Comparison of ENCODE assay signal across 1 cellular context in the genomic region with DNA sequence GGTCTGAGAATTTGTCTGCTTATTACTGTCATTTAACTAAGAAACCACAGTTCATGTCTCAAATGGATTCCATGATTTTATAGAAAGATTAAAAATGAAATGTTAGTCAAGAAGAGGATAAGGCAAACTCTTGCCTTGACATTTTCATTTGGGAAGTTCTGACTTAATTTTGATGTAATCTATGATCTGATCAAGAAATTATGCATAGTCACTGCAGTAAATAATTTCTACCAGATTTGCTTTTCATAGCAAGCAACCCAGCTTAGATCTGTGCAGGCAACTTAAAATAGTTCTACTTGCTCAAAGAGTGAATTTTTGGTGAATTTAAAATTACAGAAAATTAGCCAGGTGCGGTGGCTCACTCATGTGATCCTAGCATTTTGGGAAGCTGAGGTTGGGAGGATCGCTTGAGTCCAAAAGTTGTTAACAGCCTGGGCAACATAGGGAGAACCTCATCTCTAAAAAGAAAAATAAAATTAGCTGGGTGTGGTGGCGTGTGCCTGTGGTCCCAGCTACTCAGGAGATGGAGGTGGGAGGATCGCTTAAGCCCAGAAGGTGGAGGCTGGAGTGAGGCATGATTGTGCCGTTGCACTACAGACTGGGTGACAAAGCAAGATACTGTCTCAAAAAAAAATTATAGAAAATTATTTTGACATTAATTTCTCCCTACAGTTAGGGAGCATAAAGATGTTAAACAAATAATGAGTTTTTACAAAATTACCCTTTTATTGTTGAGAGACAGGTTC.
TF ChIP-seq lines count a peak whose summit lies in the region.

No MANE protein-coding gene starts in this region.

TF ChIP-seq in SK-N-SH, 30 proteins besides CTCF, POLR2A, EP300 and RAD21 (continued from another document):
- TF ChIP-seq GABPA (IDR thresholded peaks at IDR 0.05; ENCODE audit: low read depth), result no peak
- TF ChIP-seq, protein P1, sequence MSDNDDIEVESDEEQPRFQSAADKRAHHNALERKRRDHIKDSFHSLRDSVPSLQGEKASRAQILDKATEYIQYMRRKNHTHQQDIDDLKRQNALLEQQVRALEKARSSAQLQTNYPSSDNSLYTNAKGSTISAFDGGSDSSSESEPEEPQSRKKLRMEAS (IDR thresholded peaks at IDR 0.05; ENCODE audit: low read depth), result no peak
- no peak for TF ChIP-seq TEAD4 (IDR thresholded peaks at IDR 0.05; ENCODE audit: borderline replicate concordance, insufficient read depth)
- TF ChIP-seq, protein P2, sequence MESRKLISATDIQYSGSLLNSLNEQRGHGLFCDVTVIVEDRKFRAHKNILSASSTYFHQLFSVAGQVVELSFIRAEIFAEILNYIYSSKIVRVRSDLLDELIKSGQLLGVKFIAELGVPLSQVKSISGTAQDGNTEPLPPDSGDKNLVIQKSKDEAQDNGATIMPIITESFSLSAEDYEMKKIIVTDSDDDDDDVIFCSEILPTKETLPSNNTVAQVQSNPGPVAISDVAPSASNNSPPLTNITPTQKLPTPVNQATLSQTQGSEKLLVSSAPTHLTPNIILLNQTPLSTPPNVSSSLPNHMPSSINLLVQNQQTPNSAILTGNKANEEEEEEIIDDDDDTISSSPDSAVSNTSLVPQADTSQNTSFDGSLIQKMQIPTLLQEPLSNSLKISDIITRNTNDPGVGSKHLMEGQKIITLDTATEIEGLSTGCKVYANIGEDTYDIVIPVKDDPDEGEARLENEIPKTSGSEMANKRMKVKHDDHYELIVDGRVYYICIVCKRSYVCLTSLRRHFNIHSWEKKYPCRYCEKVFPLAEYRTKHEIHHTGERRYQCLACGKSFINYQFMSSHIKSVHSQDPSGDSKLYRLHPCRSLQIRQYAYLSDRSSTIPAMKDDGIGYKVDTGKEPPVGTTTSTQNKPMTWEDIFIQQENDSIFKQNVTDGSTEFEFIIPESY (IDR thresholded peaks at IDR 0.05; ENCODE audit: borderline replicate concordance, low read depth), result no peak
- no peak for TF ChIP-seq RFX5 (IDR thresholded peaks at IDR 0.05; ENCODE audit: low read length)
- TF ChIP-seq JUND (IDR thresholded peaks at IDR 0.05), result peak; percentile 31; the same call in 1 of the 2 replicates
- TF ChIP-seq, protein P3, sequence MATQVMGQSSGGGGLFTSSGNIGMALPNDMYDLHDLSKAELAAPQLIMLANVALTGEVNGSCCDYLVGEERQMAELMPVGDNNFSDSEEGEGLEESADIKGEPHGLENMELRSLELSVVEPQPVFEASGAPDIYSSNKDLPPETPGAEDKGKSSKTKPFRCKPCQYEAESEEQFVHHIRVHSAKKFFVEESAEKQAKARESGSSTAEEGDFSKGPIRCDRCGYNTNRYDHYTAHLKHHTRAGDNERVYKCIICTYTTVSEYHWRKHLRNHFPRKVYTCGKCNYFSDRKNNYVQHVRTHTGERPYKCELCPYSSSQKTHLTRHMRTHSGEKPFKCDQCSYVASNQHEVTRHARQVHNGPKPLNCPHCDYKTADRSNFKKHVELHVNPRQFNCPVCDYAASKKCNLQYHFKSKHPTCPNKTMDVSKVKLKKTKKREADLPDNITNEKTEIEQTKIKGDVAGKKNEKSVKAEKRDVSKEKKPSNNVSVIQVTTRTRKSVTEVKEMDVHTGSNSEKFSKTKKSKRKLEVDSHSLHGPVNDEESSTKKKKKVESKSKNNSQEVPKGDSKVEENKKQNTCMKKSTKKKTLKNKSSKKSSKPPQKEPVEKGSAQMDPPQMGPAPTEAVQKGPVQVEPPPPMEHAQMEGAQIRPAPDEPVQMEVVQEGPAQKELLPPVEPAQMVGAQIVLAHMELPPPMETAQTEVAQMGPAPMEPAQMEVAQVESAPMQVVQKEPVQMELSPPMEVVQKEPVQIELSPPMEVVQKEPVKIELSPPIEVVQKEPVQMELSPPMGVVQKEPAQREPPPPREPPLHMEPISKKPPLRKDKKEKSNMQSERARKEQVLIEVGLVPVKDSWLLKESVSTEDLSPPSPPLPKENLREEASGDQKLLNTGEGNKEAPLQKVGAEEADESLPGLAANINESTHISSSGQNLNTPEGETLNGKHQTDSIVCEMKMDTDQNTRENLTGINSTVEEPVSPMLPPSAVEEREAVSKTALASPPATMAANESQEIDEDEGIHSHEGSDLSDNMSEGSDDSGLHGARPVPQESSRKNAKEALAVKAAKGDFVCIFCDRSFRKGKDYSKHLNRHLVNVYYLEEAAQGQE (IDR thresholded peaks at IDR 0.05; ENCODE audit: low read depth, low read length), result no peak
- TF ChIP-seq GATA2 (CRISPR knock-in tag; IDR thresholded peaks at IDR 0.05), result no peak
TF ChIP-seq in SK-N-SH: peak in this region for 3.
